26 cellular contexts compared by ENCODE assay signal in genomic region chr10:49365275-49365674, GRCh38. TPM values are rescaled to one million over a fixed set of nuclear protein-coding genes. Genes with fewer than 3 reads are reported as not detected.
DNase-seq lines count a peak whose midpoint lies in the region; ATAC-seq and TF ChIP-seq lines count a peak whose summit lies in the region.
"Had no signal": no experiment of that assay in that cellular context is flagged by ENCODE, and none has a peak within 500 bp of the region (broad histone marks: within the 10 kb centered on the region; RNA-seq: fewer than 3 reads in every experiment).

No MANE protein-coding gene starts in this region.

- TF ChIP-seq CTCF in chondrocyte (IDR thresholded peaks at IDR 0.05) (no peak), left lung (IDR thresholded peaks at IDR 0.05) (no peak), vagina (IDR thresholded peaks at IDR 0.05) (no peak)

- DNase-seq in chondrocyte (ENCODE audit: low spot score) = no peak
- DNase-seq in left lung = no peak
- peak; percentile 60 for DNase-seq in posterior vena cava (ENCODE audit: low spot score)
- DNase-seq in vagina (ENCODE audit: extremely low spot score in 2 of 2) = peak; percentile 49 to 58
- DNase-seq: BE2C; CD4-positive, alpha-beta T cell; COR-L47; DND-41; Karpas-422; MV-4-11; NCI-H1694; NCI-H2081; NCI-H2171; NCI-H345; NCI-H524; NCI-H774; Peyer's patch had no signal

- peak overlapping the region; percentile 9 for H3K27ac Mint-ChIP-seq in chondrocyte (ENCODE audit: unreplicated experiment)
- H3K27ac Mint-ChIP-seq: CD4-positive, alpha-beta T cell had no signal

- H3K4me3 Mint-ChIP-seq in chondrocyte (ENCODE audit: unreplicated experiment) = no peak overlapping the region
- H3K4me3 Mint-ChIP-seq: CD4-positive, alpha-beta T cell had no signal

- ATAC-seq in left lung (peak; percentile 19), GM21526 (IDR thresholded peaks at IDR 0.05; ENCODE audit: low FRiP score, unreplicated experiment) (no peak), HG03175 (IDR thresholded peaks at IDR 0.05; ENCODE audit: unreplicated experiment) (no peak), HG02588 (IDR thresholded peaks at IDR 0.05; ENCODE audit: unreplicated experiment) (no peak)
- ATAC-seq: HCT116, SK-N-SH treated with all-trans-retinoic acid at 6 μM for 48 hours had no signal

- H3K4me1 ChIP-seq in left lung (peaks cover 1 to 11% of the 10 kb centered on the region in 2 donors), vagina (no peaks in the 10 kb centered on the region)
- H3K4me1 ChIP-seq: Peyer's patch had no signal

- H3K27me3 ChIP-seq in left lung (no peaks in the 10 kb centered on the region), vagina (no peaks in the 10 kb centered on the region)
- H3K27me3 ChIP-seq: BE2C, Peyer's patch had no signal

- H3K27me3 Mint-ChIP-seq in chondrocyte (ENCODE audit: low read depth) = peaks cover 5% of the 10 kb centered on the region

- H3K4me3 ChIP-seq in left lung (no peak overlapping the region), vagina (no peak overlapping the region)
- H3K4me3 ChIP-seq: Peyer's patch had no signal

- H3K9me3 Mint-ChIP-seq in chondrocyte (ENCODE audit: low read depth) = no peaks in the 10 kb centered on the region
- H3K9me3 Mint-ChIP-seq: CD4-positive, alpha-beta T cell had no signal

- intact Hi-C loops in left lung (cut with DNase I) (no loop called here), posterior vena cava (cut with DNase I) (no loop called here), vagina (cut with DNase I) (no loop called here)

- no peak for TF ChIP-seq POLR2A in vagina (IDR thresholded peaks at IDR 0.05)

- H3K36me3 ChIP-seq in left lung (no peaks in the 10 kb centered on the region), vagina (no peaks in the 10 kb centered on the region)
- H3K36me3 ChIP-seq: BE2C, Peyer's patch had no signal

- no peaks in the 10 kb centered on the region for H3K36me3 Mint-ChIP-seq in chondrocyte (ENCODE audit: low read depth)

- H3K27ac ChIP-seq in left lung (no peak overlapping the region), vagina (no peak overlapping the region)
- H3K27ac ChIP-seq: Peyer's patch had no signal

- H3K4me1 Mint-ChIP-seq in chondrocyte (ENCODE audit: low read depth) = peaks cover 12% of the 10 kb centered on the region

- H3K9me3 ChIP-seq in left lung (no peaks in the 10 kb centered on the region), vagina (no peaks in the 10 kb centered on the region)
- H3K9me3 ChIP-seq: BE2C, Peyer's patch had no signal

RNA-seq across cellular contexts. Expression of gene DRGX, which starts 30.6 kb away (rescaled TPM):
- total RNA-seq in chondrocyte (not detected in 3 replicates), left lung (under 1 TPM in 1 of 2 donors, not detected in 1; 0.45 TPM), posterior vena cava (not detected), vagina (not detected)
- total RNA-seq: A673; CD4-positive, alpha-beta T cell; H1; M059J; OCI-LY7; Peyer's patch had no signal

Comparison
In these comparisons a context has a peak if more than half of its experiments do, and no peak if none do; other contexts are left out.
1. DNase-seq: peak in posterior vena cava (single experiment) and vagina (2 of 2); none in chondrocyte (single experiment) and left lung (0 of 2).